16 cellular contexts compared by ENCODE assay signal in genomic region chr18:51154664-51155063, GRCh38. TPM values are rescaled to one million over a fixed set of nuclear protein-coding genes. Genes with fewer than 3 reads are reported as not detected.
DNase-seq lines count a peak whose midpoint lies in the region; ATAC-seq and TF ChIP-seq lines count a peak whose summit lies in the region.
"Had no signal": no experiment of that assay in that cellular context is flagged by ENCODE, and none has a peak within 500 bp of the region (broad histone marks: within the 10 kb centered on the region; RNA-seq: fewer than 3 reads in every experiment).

No MANE protein-coding gene starts in this region.

- no peaks in the 10 kb centered on the region for H3K27me3 ChIP-seq in vagina
- H3K27me3 ChIP-seq: heart left ventricle, tibial nerve had no signal

- ATAC-seq in stimulated activated naive B cell treated with anti-CD40 and anti-IgM and Interleukin-4, amounts not matched to agents 10 μg/mL and 1 μg/mL and 100 μg/mL, for 72 hours (replicated peaks): no peak

- peak overlapping the region; percentile 21 for H3K4me3 ChIP-seq in NB4 (ENCODE audit: low read depth, low read length)
- H3K4me3 ChIP-seq in vagina: no peak overlapping the region

- TF ChIP-seq CTCF in NB4 (IDR thresholded peaks at IDR 0.05; ENCODE audit: low read depth, low read length) (no peak), vagina (IDR thresholded peaks at IDR 0.05) (no peak)

- H3K4me3 Mint-ChIP-seq in activated T-cell treated with anti-CD3 and anti-CD28 coated beads, Interleukin-2, amount 50 U/mL, for 24 hours: peak overlapping the region; percentile 74
- peak overlapping the region; percentile 78 for H3K4me3 Mint-ChIP-seq in activated naive CD8-positive, alpha-beta T cell treated with anti-CD3 and anti-CD28 coated beads for 36 hours
- H3K4me3 Mint-ChIP-seq in stimulated activated naive B cell treated with anti-CD40 and anti-IgM and Interleukin-4, amounts not matched to agents 10 μg/mL and 1 μg/mL and 100 μg/mL, for 72 hours: peak overlapping the region; percentile 86 to 92
- H3K4me3 Mint-ChIP-seq: brain, mesothelial cell of epicardium had no signal

- H3K36me3 ChIP-seq in vagina: no peaks in the 10 kb centered on the region
- H3K36me3 ChIP-seq: heart left ventricle, tibial nerve had no signal

- no peaks in the 10 kb centered on the region for H3K27me3 Mint-ChIP-seq in activated T-cell treated with anti-CD3 and anti-CD28 coated beads, Interleukin-2, amount 50 U/mL, for 24 hours
- H3K27me3 Mint-ChIP-seq in activated naive CD8-positive, alpha-beta T cell treated with anti-CD3 and anti-CD28 coated beads for 36 hours: no peaks in the 10 kb centered on the region
- no peaks in the 10 kb centered on the region for H3K27me3 Mint-ChIP-seq in stimulated activated naive B cell treated with anti-CD40 and anti-IgM and Interleukin-4, amounts not matched to agents 10 μg/mL and 1 μg/mL and 100 μg/mL, for 72 hours
- H3K27me3 Mint-ChIP-seq: brain had no signal

- H3K27ac ChIP-seq in vagina: no peak overlapping the region

- H3K9me3 Mint-ChIP-seq in activated T-cell treated with anti-CD3 and anti-CD28 coated beads, Interleukin-2, amount 50 U/mL, for 24 hours: no peaks in the 10 kb centered on the region
- H3K9me3 Mint-ChIP-seq in activated naive CD8-positive, alpha-beta T cell treated with anti-CD3 and anti-CD28 coated beads for 36 hours: no peaks in the 10 kb centered on the region
- peaks cover 0 to 2% of the 10 kb centered on the region in 2 donors for H3K9me3 Mint-ChIP-seq in stimulated activated naive B cell treated with anti-CD40 and anti-IgM and Interleukin-4, amounts not matched to agents 10 μg/mL and 1 μg/mL and 100 μg/mL, for 72 hours

- H3K4me1 ChIP-seq in vagina: no peaks in the 10 kb centered on the region
- H3K4me1 ChIP-seq: tibial nerve had no signal

- H3K27ac Mint-ChIP-seq in activated T-cell treated with anti-CD3 and anti-CD28 coated beads, Interleukin-2, amount 50 U/mL, for 24 hours: peak overlapping the region; percentile 98
- peak overlapping the region; percentile 98 for H3K27ac Mint-ChIP-seq in activated naive CD8-positive, alpha-beta T cell treated with anti-CD3 and anti-CD28 coated beads for 36 hours
- H3K27ac Mint-ChIP-seq in stimulated activated naive B cell treated with anti-CD40 and anti-IgM and Interleukin-4, amounts not matched to agents 10 μg/mL and 1 μg/mL and 100 μg/mL, for 72 hours: peak overlapping the region; percentile 99
- H3K27ac Mint-ChIP-seq: mesothelial cell of epicardium had no signal

- DNase-seq in activated T-cell treated with anti-CD3 and anti-CD28 coated beads, Interleukin-2, amount 50 U/mL, for 24 hours: no peak
- DNase-seq in activated T-cell treated with anti-CD3 and anti-CD28 coated beads, Interleukin-2, amount 50 U/mL, for 1 hour: no peak
- DNase-seq in NB4 (ENCODE audit: low read depth) (peak; percentile 72), NCI-H774 (lab: John Stamatoyannopoulos, UW) (no peak), vagina (ENCODE audit: extremely low spot score in 2 of 2) (no peak), SIG-M5 treated with dmso at 0.1 percent for 504 hours (lab: John Stamatoyannopoulos, UW; ENCODE audit: unreplicated experiment) (no peak)
- DNase-seq in activated naive CD8-positive, alpha-beta T cell treated with anti-CD3 and anti-CD28 coated beads for 36 hours: no peak
- DNase-seq in stimulated activated naive B cell treated with anti-CD40 and anti-IgM and Interleukin-4, amounts not matched to agents 10 μg/mL and 1 μg/mL and 100 μg/mL, for 72 hours: no peak
- DNase-seq: ACHN, Calu3, heart left ventricle, occipital lobe, T1000 had no signal

- H3K4me1 Mint-ChIP-seq in activated T-cell treated with anti-CD3 and anti-CD28 coated beads, Interleukin-2, amount 50 U/mL, for 24 hours (ENCODE audit: low read depth): peaks cover 63% of the 10 kb centered on the region
- peaks cover 54% of the 10 kb centered on the region for H3K4me1 Mint-ChIP-seq in activated naive CD8-positive, alpha-beta T cell treated with anti-CD3 and anti-CD28 coated beads for 36 hours
- H3K4me1 Mint-ChIP-seq in stimulated activated naive B cell treated with anti-CD40 and anti-IgM and Interleukin-4, amounts not matched to agents 10 μg/mL and 1 μg/mL and 100 μg/mL, for 72 hours: peaks cover 39 to 73% of the 10 kb centered on the region in 2 donors

- no peaks in the 10 kb centered on the region for H3K9me3 ChIP-seq in vagina
- H3K9me3 ChIP-seq: heart left ventricle had no signal

- intact Hi-C loops in vagina (cut with DNase I): no loop called here

- TF ChIP-seq POLR2A in NB4 (IDR thresholded peaks at IDR 0.05; ENCODE audit: extremely low read depth, insufficient read length) (no peak), vagina (IDR thresholded peaks at IDR 0.05) (no peak)

- no peaks in the 10 kb centered on the region for H3K36me3 Mint-ChIP-seq in activated T-cell treated with anti-CD3 and anti-CD28 coated beads, Interleukin-2, amount 50 U/mL, for 24 hours (ENCODE audit: low read depth)
- peaks cover 6% of the 10 kb centered on the region for H3K36me3 Mint-ChIP-seq in activated naive CD8-positive, alpha-beta T cell treated with anti-CD3 and anti-CD28 coated beads for 36 hours
- peaks cover 6 to 11% of the 10 kb centered on the region in 2 donors for H3K36me3 Mint-ChIP-seq in stimulated activated naive B cell treated with anti-CD40 and anti-IgM and Interleukin-4, amounts not matched to agents 10 μg/mL and 1 μg/mL and 100 μg/mL, for 72 hours
- H3K36me3 Mint-ChIP-seq: brain had no signal

RNA-seq across cellular contexts. Expression of gene MEX3C, which starts 42.8 kb away (rescaled TPM):
- total RNA-seq in activated naive CD8-positive, alpha-beta T cell treated with anti-CD3 and anti-CD28 coated beads for 36 hours: 10 to 100 TPM; 66.9 to 68.5 TPM
- 20.4 TPM for total RNA-seq in vagina
